ENCODE assay signal across 8 cellular contexts in genomic region chr10:70404036-70404905, GRCh38.
DNase-seq lines count a peak whose midpoint lies in the region; ATAC-seq lines count a peak whose summit lies in the region.

EIF4EBP2 (plus strand) TSS chr10:70404145; CDS start chr10:70404402, 257 bp downstream.

- DNase-seq in AG08396 (ENCODE audit: low spot score), result peak; percentile 94
- peak; percentile 71 for DNase-seq in NCI-H345 treated with DMSO at 0.1 percent for 48 hours (lab: John Stamatoyannopoulos, UW; ENCODE audit: unreplicated experiment)
- DNase-seq in activated CD4-positive, CD25-positive, alpha-beta regulatory T cell treated with anti-CD3 and anti-CD28 coated beads, Interleukin-2, amount 50 U/mL, for 16 hours (ENCODE audit: low read depth, low spot score), result peak; percentile 94
- DNase-seq in central memory CD4-positive, alpha-beta T cell, result peak; percentile 96
- peak; percentile 94 for DNase-seq in inferior parietal cortex (ENCODE audit: extremely low spot score)
- DNase-seq in stimulated activated CD4-positive, alpha-beta T cell treated with anti-CD3 and anti-CD28 coated beads, Interleukin-12 subunit alpha, Interleukin-12 subunit beta, amount 100 ng/mL, for 24 hours (ENCODE audit: low read depth in 2 of 2), result peak; percentile 99 to 100

- ATAC-seq in GM19023 (IDR thresholded peaks at IDR 0.05; ENCODE audit: unreplicated experiment), result peak; percentile 85
- peak; percentile 94 for ATAC-seq in HG03280 (IDR thresholded peaks at IDR 0.05; ENCODE audit: unreplicated experiment)

Comparison
In these comparisons a context has a peak if more than half of its experiments do, and no peak if none do; other contexts are left out.
1. Peak in every context shown above with its lines: DNase-seq and ATAC-seq.